26 cellular contexts compared by ENCODE assay signal in genomic region chr7:101432316-101432715, GRCh38.
"Had no signal": no experiment of that assay in that cellular context is flagged by ENCODE, and none has a peak within 500 bp of the region (broad histone marks: within the 10 kb centered on the region; RNA-seq: fewer than 3 reads in every experiment).

No MANE protein-coding gene starts in this region.

- H3K27ac ChIP-seq: left ventricle myocardium inferior, ovary, prostate gland, spleen, tibial nerve, upper lobe of right lung had no signal

- H3K9me3 Mint-ChIP-seq: immature natural killer cell; mesothelial cell of epicardium; naive B cell; natural killer cell; nephron progenitor cell; stimulated activated effector memory CD8-positive, alpha-beta T cell treated with anti-CD3 and anti-CD28 coated beads, Interleukin-12 subunit alpha, Interleukin-12 subunit beta, amount 100 ng/mL, for 72 hours; stimulated activated naive CD8-positive, alpha-beta T cell treated with anti-CD3 and anti-CD28 coated beads, Interleukin-15, amount 100 ng/mL, for 72 hours had no signal

- ATAC-seq: natural killer cell; right cardiac atrium; sciatic nerve; stimulated activated effector memory CD8-positive, alpha-beta T cell treated with anti-CD3 and anti-CD28 coated beads, Interleukin-12 subunit alpha, Interleukin-12 subunit beta, amount 100 ng/mL, for 72 hours; stimulated activated naive CD8-positive, alpha-beta T cell treated with anti-CD3 and anti-CD28 coated beads, Interleukin-15, amount 100 ng/mL, for 72 hours; upper lobe of right lung had no signal

- H3K36me3 Mint-ChIP-seq: immature natural killer cell; natural killer cell; stimulated activated effector memory CD8-positive, alpha-beta T cell treated with anti-CD3 and anti-CD28 coated beads, Interleukin-12 subunit alpha, Interleukin-12 subunit beta, amount 100 ng/mL, for 72 hours had no signal

- H3K4me3 ChIP-seq: left ventricle myocardium inferior, lung, ovary, prostate gland, spleen, tibial nerve, upper lobe of right lung had no signal

- H3K4me1 Mint-ChIP-seq: stimulated activated naive CD8-positive, alpha-beta T cell treated with anti-CD3 and anti-CD28 coated beads, Interleukin-15, amount 100 ng/mL, for 72 hours had no signal

- FAIRE-seq: islet of Langerhans, small intestine, urothelium cell line had no signal

- H3K27ac Mint-ChIP-seq: immature natural killer cell; mesothelial cell of epicardium; natural killer cell; nephron progenitor cell; stimulated activated effector memory CD8-positive, alpha-beta T cell treated with anti-CD3 and anti-CD28 coated beads, Interleukin-12 subunit alpha, Interleukin-12 subunit beta, amount 100 ng/mL, for 72 hours had no signal

- H3K36me3 ChIP-seq: left ventricle myocardium inferior, ovary, prostate gland, spleen, tibial nerve, upper lobe of right lung had no signal

- H3K27me3 ChIP-seq: ovary had no signal

- DNase-seq: head of caudate nucleus; hypothalamus; immature natural killer cell; left ventricle myocardium inferior; mesendoderm; naive B cell; natural killer cell; nephron progenitor cell; ovary; retina; right cardiac atrium; small intestine; spleen; stimulated activated CD4-positive, alpha-beta T cell treated with anti-CD3 and anti-CD28 coated beads, Interleukin-4, amount 100 ng/mL, for 24 hours; stimulated activated naive CD4-positive, alpha-beta T cell treated with Interleukin-2 at 50 U/mL for 16 hours; stimulated activated naive CD8-positive, alpha-beta T cell treated with anti-CD3 and anti-CD28 coated beads, Interleukin-15, amount 100 ng/mL, for 72 hours; substantia nigra; upper lobe of right lung had no signal

- H3K9me3 ChIP-seq: left ventricle myocardium inferior, ovary, prostate gland, spleen, upper lobe of right lung had no signal

- H3K4me1 ChIP-seq: left ventricle myocardium inferior, prostate gland, tibial nerve, upper lobe of right lung had no signal

- H3K4me3 Mint-ChIP-seq: immature natural killer cell; mesothelial cell of epicardium; naive B cell; natural killer cell; nephron progenitor cell; stimulated activated effector memory CD8-positive, alpha-beta T cell treated with anti-CD3 and anti-CD28 coated beads, Interleukin-12 subunit alpha, Interleukin-12 subunit beta, amount 100 ng/mL, for 72 hours; stimulated activated naive CD8-positive, alpha-beta T cell treated with anti-CD3 and anti-CD28 coated beads, Interleukin-15, amount 100 ng/mL, for 72 hours had no signal
